Comparison of ENCODE assay signal across 19 cellular contexts in the genomic region with DNA sequence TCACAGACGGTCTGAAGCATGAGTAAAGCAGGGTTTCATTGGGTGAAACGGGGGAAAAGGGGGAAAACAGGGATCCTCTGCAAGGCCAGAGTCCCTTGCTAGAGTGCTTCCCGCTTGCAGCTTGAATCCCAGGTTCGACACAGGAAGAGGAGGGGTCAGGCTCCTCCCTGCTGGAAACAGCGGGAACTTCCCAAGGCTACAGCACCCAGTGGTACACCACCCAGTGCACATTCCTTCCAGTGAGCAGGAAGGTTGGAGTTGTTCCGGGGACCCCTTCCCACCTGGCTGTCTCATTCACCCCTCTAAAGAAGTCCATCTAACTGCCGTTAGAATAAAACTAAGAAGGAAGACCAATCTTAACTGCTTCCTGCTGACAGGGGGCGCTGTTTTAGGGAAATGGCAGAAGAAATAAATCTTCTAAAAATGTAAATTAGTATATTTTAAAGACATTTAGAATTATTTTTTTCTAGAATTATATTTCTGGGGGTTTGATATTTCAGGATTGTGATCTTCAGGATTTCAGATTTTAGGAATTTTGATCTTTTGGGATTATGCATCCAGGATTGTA.
DNase-seq lines count a peak whose midpoint lies in the region; FAIRE-seq and TF ChIP-seq lines count a peak whose summit lies in the region.
"Had no signal": no experiment of that assay in that cellular context is flagged by ENCODE, and none has a peak within 500 bp of the region (broad histone marks: within the 10 kb centered on the region; RNA-seq: fewer than 3 reads in every experiment).

No MANE protein-coding gene starts in this region.

- no peaks in the 10 kb centered on the region for H3K9me3 Mint-ChIP-seq in activated naive CD8-positive, alpha-beta T cell treated with anti-CD3 and anti-CD28 coated beads for 36 hours
- H3K9me3 Mint-ChIP-seq: CD8-positive, alpha-beta T cell; central memory CD8-positive, alpha-beta T cell; stimulated activated naive CD8-positive, alpha-beta T cell treated with anti-CD3 and anti-CD28 coated beads, Interleukin-15, Interleukin-2, amounts not matched to agents 100 ng/mL and 50 ng/mL, for 24 hours had no signal

- no peaks in the 10 kb centered on the region for H3K36me3 Mint-ChIP-seq in activated naive CD8-positive, alpha-beta T cell treated with anti-CD3 and anti-CD28 coated beads for 36 hours
- H3K36me3 Mint-ChIP-seq: CD8-positive, alpha-beta T cell had no signal

- H4K20me1 ChIP-seq in keratinocyte (ENCODE audit: control insufficient read depth, extremely low read depth, insufficient read depth, low read length), result no peaks in the 10 kb centered on the region

- H3K4me1 ChIP-seq in keratinocyte (ENCODE audit: control insufficient read depth, extremely low read depth, insufficient read depth, low read length), result no peaks in the 10 kb centered on the region

- no peaks in the 10 kb centered on the region for H3K79me2 ChIP-seq in keratinocyte (ENCODE audit: control insufficient read depth, insufficient read depth, low read length)

- H3K27me3 Mint-ChIP-seq in activated naive CD8-positive, alpha-beta T cell treated with anti-CD3 and anti-CD28 coated beads for 36 hours, result peaks cover 22% of the 10 kb centered on the region

- POLR2A ChIA-PET in BJ (lab: Charles Lee), result no interaction called here

- no peaks in the 10 kb centered on the region for H3K27me3 ChIP-seq in BJ (ENCODE audit: control insufficient read depth, insufficient read depth, low read length)
- H3K27me3 ChIP-seq in keratinocyte (ENCODE audit: control insufficient read depth, extremely low read depth, insufficient read depth, low read length), result no peaks in the 10 kb centered on the region
- H3K27me3 ChIP-seq: esophagus squamous epithelium, MG63 had no signal

- DNase-seq in BJ (ENCODE audit: low read depth) (no peak), GM13976 (ENCODE audit: low spot score) (no peak), keratinocyte (ENCODE audit: low read depth, low spot score) (no peak), GM12892 (ENCODE audit: insufficient read length) (no peak), urothelium cell line (ENCODE audit: low spot score) (no peak), iPS-NIHi11 (ENCODE audit: low spot score) (no peak), GDM1 (lab: John Stamatoyannopoulos, UW) (no peak)
- DNase-seq in activated naive CD8-positive, alpha-beta T cell treated with anti-CD3 and anti-CD28 coated beads for 36 hours, result peak; percentile 0
- DNase-seq: activated naive CD4-positive, alpha-beta T cell; CD8-positive, alpha-beta T cell; esophagus squamous epithelium; MG63; NCI-H2171; PC-3; posterior cingulate gyrus; T-helper 17 cell had no signal

- FAIRE-seq in keratinocyte (lab: Jason Lieb, UNC) (no peak), GM12892 (lab: Jason Lieb, UNC) (no peak), urothelium cell line (lab: Jason Lieb, UNC) (no peak)

- TF ChIP-seq POLR2A in GM12892 (IDR thresholded peaks at IDR 0.05; ENCODE audit: low read depth, low read length), result no peak

- CTCF ChIA-PET in BJ (lab: Yijun Ruan, JAX), result interaction anchor here (0.6 to 2.4 kb wide), 3 partner anchors 21 to 318 kb away, joined by 3 to 15 read pairs (median 8); no protein-coding TSS in a partner anchor

- H3K36me3 ChIP-seq in BJ (ENCODE audit: control insufficient read depth, insufficient read depth, low read length), result no peaks in the 10 kb centered on the region
- H3K36me3 ChIP-seq in keratinocyte (ENCODE audit: control insufficient read depth in 2 of 2, extremely low read depth in 1 of 2, insufficient read depth in 2 of 2, low read length in 2 of 2), result no peaks in the 10 kb centered on the region
- H3K36me3 ChIP-seq: esophagus squamous epithelium, MG63 had no signal

- no peak overlapping the region for H3K27ac ChIP-seq in keratinocyte (ENCODE audit: control insufficient read depth, insufficient read depth, low read length)
- H3K27ac ChIP-seq: esophagus squamous epithelium, HL-60 had no signal

- H3K27ac Mint-ChIP-seq in activated naive CD8-positive, alpha-beta T cell treated with anti-CD3 and anti-CD28 coated beads for 36 hours, result no peak overlapping the region
- H3K27ac Mint-ChIP-seq: CD8-positive, alpha-beta T cell; stimulated activated naive CD8-positive, alpha-beta T cell treated with anti-CD3 and anti-CD28 coated beads, Interleukin-15, Interleukin-2, amounts not matched to agents 100 ng/mL and 50 ng/mL, for 24 hours; T-helper 17 cell had no signal

- dilution Hi-C loops in keratinocyte (cut with MboI; ENCODE audit: extremely low pct_ligation_motif_present, low sequenced_read_pairs), result no loop called here

- peak; percentile 17; the same call in 1 of the 2 replicates for TF ChIP-seq CTCF in BJ (IDR thresholded peaks at IDR 0.05; ENCODE audit: insufficient read depth, low read depth, low read length)
- peak; percentile 12 for TF ChIP-seq CTCF in GM13976 (IDR thresholded peaks at IDR 0.05; ENCODE audit: borderline replicate concordance, control extremely low read depth, extremely low read depth, insufficient read depth, missing control alignments)
- TF ChIP-seq CTCF in keratinocyte (optimal IDR thresholded peaks at IDR 0.05 in 1 of 3, IDR thresholded peaks at IDR 0.05 in 1 of 3, conservative IDR thresholded peaks at IDR 0.05 in 1 of 3; ENCODE audit: extremely low read depth in 1 of 3, insufficient read depth in 2 of 3, low read length in 3 of 3), result peak in 2 of 3 experiments; percentile 8 to 17

- no peak overlapping the region for H3K4me3 ChIP-seq in BJ (ENCODE audit: low read depth, low read length)
- H3K4me3 ChIP-seq in keratinocyte (ENCODE audit: control insufficient read depth in 2 of 3, extremely low read depth in 1 of 3, insufficient read depth in 2 of 3, low read depth in 1 of 3, low read length in 3 of 3), result no peak overlapping the region
- H3K4me3 ChIP-seq: esophagus squamous epithelium, MG63 had no signal

- H3K9me1 ChIP-seq in keratinocyte (ENCODE audit: control insufficient read depth, extremely low read depth, insufficient read depth, low read length), result no peaks in the 10 kb centered on the region

- no peak overlapping the region for H3K9ac ChIP-seq in keratinocyte (ENCODE audit: control insufficient read depth, extremely low read depth, insufficient read depth, low read length)

- no peak overlapping the region for H3K4me2 ChIP-seq in keratinocyte (ENCODE audit: control insufficient read depth, extremely low read depth, insufficient read depth, low read depth, low read length)

- no peaks in the 10 kb centered on the region for H3K9me3 ChIP-seq in keratinocyte (ENCODE audit: control insufficient read depth, low read depth, low read length)
- H3K9me3 ChIP-seq: esophagus squamous epithelium, MG63 had no signal

- H3K4me3 Mint-ChIP-seq in activated naive CD8-positive, alpha-beta T cell treated with anti-CD3 and anti-CD28 coated beads for 36 hours, result no peak overlapping the region
- H3K4me3 Mint-ChIP-seq: CD8-positive, alpha-beta T cell; central memory CD8-positive, alpha-beta T cell; stimulated activated naive CD8-positive, alpha-beta T cell treated with anti-CD3 and anti-CD28 coated beads, Interleukin-15, Interleukin-2, amounts not matched to agents 100 ng/mL and 50 ng/mL, for 24 hours; T-helper 17 cell had no signal

- in situ Hi-C loops in GM13976 (cut with MboI; ENCODE audit: low sequenced_read_pairs, unreplicated experiment), result loop anchor here (25.0 kb wide), 1 partner anchor 1443 kb away; a partner anchor contains a TSS

- H3K4me1 Mint-ChIP-seq in activated naive CD8-positive, alpha-beta T cell treated with anti-CD3 and anti-CD28 coated beads for 36 hours, result peaks cover 8% of the 10 kb centered on the region
- H3K4me1 Mint-ChIP-seq: central memory CD8-positive, alpha-beta T cell had no signal

- H2AFZ ChIP-seq in keratinocyte (ENCODE audit: control insufficient read depth, low read length), result no peak overlapping the region
